In the genomic region with DNA sequence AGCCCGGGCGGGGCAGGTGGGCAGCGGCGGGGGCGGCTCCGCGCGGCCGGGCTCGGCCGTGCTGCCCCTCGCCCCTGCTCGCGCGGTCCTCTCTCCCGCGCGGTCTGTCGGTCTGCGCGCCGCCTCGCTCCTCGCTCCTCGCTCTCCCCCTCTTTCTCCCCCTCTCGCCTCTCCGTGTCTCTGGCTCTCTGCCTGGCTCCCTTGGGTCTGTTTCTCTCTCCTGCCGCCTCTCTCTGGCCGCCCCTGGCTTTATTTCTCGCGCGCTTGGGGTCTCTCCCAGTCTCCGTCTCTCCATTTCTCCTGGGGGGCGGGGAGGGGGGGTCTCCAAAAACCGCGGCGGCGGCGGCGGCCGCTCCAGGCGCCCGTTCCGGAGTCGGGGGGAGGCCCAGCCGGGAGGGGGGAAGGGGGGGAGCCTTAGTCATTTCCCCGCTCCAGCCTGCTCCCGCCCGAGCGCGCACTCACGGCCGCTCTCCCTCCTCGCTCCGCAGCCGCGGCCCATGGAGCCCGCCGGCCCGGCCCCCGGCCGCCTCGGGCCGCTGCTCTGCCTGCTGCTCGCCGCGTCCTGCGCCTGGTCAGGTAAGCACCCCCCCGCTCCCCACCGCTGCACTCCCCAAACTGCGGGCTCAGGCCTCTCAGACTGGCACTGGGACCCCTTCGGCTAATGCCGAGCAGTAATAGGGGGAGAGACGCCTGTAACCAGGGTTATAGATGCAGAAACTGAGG, we compare ENCODE assay signal across 8 cellular contexts. TPM values are rescaled to one million over a fixed set of nuclear protein-coding genes. Genes with fewer than 3 reads are reported as not detected.
DNase-seq lines count a peak whose midpoint lies in the region; ATAC-seq and TF ChIP-seq lines count a peak whose summit lies in the region.

A gene (plus strand): TSS at position 457 of the 723 bp plus-strand sequence. CDS start 41 bp downstream, at position 498.

- peak within 1 kb of the TSS; percentile 73 for H3K4me3 Mint-ChIP-seq in activated naive CD8-positive, alpha-beta T cell
- peak within 1 kb of the TSS; percentile 27 for H3K4me3 Mint-ChIP-seq in natural killer cell treated with Interleukin-12 subunit alpha and Interleukin-12 subunit beta and Interleukin-15 and Interleukin-18, amount 100 ng/mL, for 72 hours

- no peaks in the 10 kb centered on the region for H3K9me3 Mint-ChIP-seq in activated naive CD8-positive, alpha-beta T cell (ENCODE audit: low read depth)
- H3K9me3 Mint-ChIP-seq in natural killer cell treated with Interleukin-12 subunit alpha and Interleukin-12 subunit beta and Interleukin-15 and Interleukin-18, amount 100 ng/mL, for 72 hours = no peaks in the 10 kb centered on the region

- TF ChIP-seq CTCF in MM.1S (IDR thresholded peaks at IDR 0.05; ENCODE audit: low read length) (no peak), gastroesophageal sphincter (IDR thresholded peaks at IDR 0.05) (no peak)

- WGBS in gastroesophageal sphincter (ENCODE audit: low coverage in 1 of 2), 2 donors = 0% methylated on average over 18 to 24 of the region's 74 CpGs

- peak within 1 kb of the TSS; percentile 49 for H2AFZ ChIP-seq in MM.1S (ENCODE audit: low read length)

- H3K4me3 ChIP-seq in MM.1S (ENCODE audit: low read length) (peak within 1 kb of the TSS; percentile 80), gastroesophageal sphincter (peak within 1 kb of the TSS; percentile 80 to 83)

- no peaks in the 10 kb centered on the region for H3K36me3 Mint-ChIP-seq in activated naive CD8-positive, alpha-beta T cell
- no peaks in the 10 kb centered on the region for H3K36me3 Mint-ChIP-seq in natural killer cell treated with Interleukin-12 subunit alpha and Interleukin-12 subunit beta and Interleukin-15 and Interleukin-18, amount 100 ng/mL, for 72 hours

- H3K27me3 ChIP-seq in MM.1S (replicated peaks; ENCODE audit: insufficient read depth, low read length) (no peaks in the 10 kb centered on the region), gastroesophageal sphincter (no peaks in the 10 kb centered on the region)

- peaks cover 39% of the 10 kb centered on the region for H3K27me3 Mint-ChIP-seq in activated naive CD8-positive, alpha-beta T cell
- H3K27me3 Mint-ChIP-seq in natural killer cell treated with Interleukin-12 subunit alpha and Interleukin-12 subunit beta and Interleukin-15 and Interleukin-18, amount 100 ng/mL, for 72 hours = peaks cover 48 to 49% of the 10 kb centered on the region in 2 donors

- TF ChIP-seq EP300 in gastroesophageal sphincter (IDR thresholded peaks at IDR 0.05) = no peak

- peak; percentile 71 for ATAC-seq in gastroesophageal sphincter
- no peak for ATAC-seq in natural killer cell treated with Interleukin-12 subunit alpha and Interleukin-12 subunit beta and Interleukin-15 and Interleukin-18, amount 100 ng/mL, for 72 hours
- no peak for ATAC-seq in HG03354 (IDR thresholded peaks at IDR 0.05; ENCODE audit: poor library complexity, severe bottlenecking, unreplicated experiment)
- no peak for ATAC-seq in GM18907 (IDR thresholded peaks at IDR 0.05; ENCODE audit: unreplicated experiment)

- H3K9me3 ChIP-seq in MM.1S (replicated peaks; ENCODE audit: insufficient read depth, low read length) = no peaks in the 10 kb centered on the region
- no peaks in the 10 kb centered on the region for H3K9me3 ChIP-seq in gastroesophageal sphincter

- H3K36me3 ChIP-seq in MM.1S (replicated peaks; ENCODE audit: insufficient read depth, low read length) (no peaks in the 10 kb centered on the region), gastroesophageal sphincter (no peaks in the 10 kb centered on the region)

- peak; percentile 24 to 47 for TF ChIP-seq POLR2A in gastroesophageal sphincter (IDR thresholded peaks at IDR 0.05)

- H3K4me1 ChIP-seq in MM.1S (ENCODE audit: low read length) = peaks cover 29% of the 10 kb centered on the region
- H3K4me1 ChIP-seq in gastroesophageal sphincter = peaks cover 0 to 72% (median 7%) of the 10 kb centered on the region in 3 donors

- H3F3A ChIP-seq in MM.1S (ENCODE audit: insufficient read depth, low read length) = peaks cover 21% of the 10 kb centered on the region

- no peaks in the 10 kb centered on the region for H4K20me1 ChIP-seq in MM.1S (ENCODE audit: insufficient read depth, low read length)

- peak within 1 kb of the TSS; percentile 77 for H3K4me2 ChIP-seq in MM.1S (ENCODE audit: low read depth, low read length)

- peak within 1 kb of the TSS; percentile 64 for H3K9ac ChIP-seq in MM.1S (ENCODE audit: low read length)

- H3K9me2 ChIP-seq in MM.1S (replicated peaks; ENCODE audit: insufficient read depth, low read length) = no peaks in the 10 kb centered on the region

- peak; percentile 10 for DNase-seq in NCI-H2107 treated with DMSO at 0.1 percent for 48 hours (lab: John Stamatoyannopoulos, UW; ENCODE audit: unreplicated experiment)
- DNase-seq in NCI-H2107 (lab: John Stamatoyannopoulos, UW) = no peak
- DNase-seq in MM.1S = peak; percentile 31
- DNase-seq in natural killer cell treated with Interleukin-12 subunit alpha and Interleukin-12 subunit beta and Interleukin-15 and Interleukin-18, amount 100 ng/mL, for 72 hours (ENCODE audit: low spot score) = no peak

- no peak within 1 kb of the TSS; the same call in 1 of the 2 replicates for H3K27ac ChIP-seq in MM.1S (ENCODE audit: low read length)
- peak within 1 kb of the TSS; percentile 84 to 99 (median 96) for H3K27ac ChIP-seq in gastroesophageal sphincter

- peaks cover 3% of the 10 kb centered on the region for H3K4me1 Mint-ChIP-seq in activated naive CD8-positive, alpha-beta T cell (ENCODE audit: low read depth)
- H3K4me1 Mint-ChIP-seq in natural killer cell treated with Interleukin-12 subunit alpha and Interleukin-12 subunit beta and Interleukin-15 and Interleukin-18, amount 100 ng/mL, for 72 hours (ENCODE audit: low read depth in 2 of 2) = peaks cover 2 to 4% of the 10 kb centered on the region in 2 donors

- no peak within 1 kb of the TSS for H3K27ac Mint-ChIP-seq in activated naive CD8-positive, alpha-beta T cell
- H3K27ac Mint-ChIP-seq in natural killer cell treated with Interleukin-12 subunit alpha and Interleukin-12 subunit beta and Interleukin-15 and Interleukin-18, amount 100 ng/mL, for 72 hours = no peak within 1 kb of the TSS

- peaks cover 29% of the 10 kb centered on the region for H3K79me2 ChIP-seq in MM.1S (ENCODE audit: low read length)

RNA-seq across cellular contexts. Expression of the gene that starts here (rescaled TPM):
- 10 to 100 TPM; 11.7 to 31.7 (median 27.4) TPM for total RNA-seq in gastroesophageal sphincter
- total RNA-seq in natural killer cell treated with Interleukin-12 subunit alpha and Interleukin-12 subunit beta and Interleukin-15 and Interleukin-18, amount 100 ng/mL, for 72 hours = 1 to 10 TPM in 1 of 2 donors, under 1 TPM in 1; 0.14 to 1.0 TPM

Comparison
In these comparisons a context has a peak if more than half of its experiments do, and no peak if none do; other contexts are left out.
1. RNA of the gene that starts here (total RNA-seq): 11.7 to 31.7 TPM in gastroesophageal sphincter; 0.14 to 1.0 TPM in natural killer cell treated with Interleukin-12 subunit alpha and Interleukin-12 subunit beta and Interleukin-15 and Interleukin-18, amount 100 ng/mL, for 72 hours; every median in the first group is over 4 times any median in the second.
2. DNase-seq: peak in NCI-H2107 treated with DMSO at 0.1 percent for 48 hours (single experiment) and MM.1S (single experiment); none in NCI-H2107 (single experiment) and natural killer cell treated with Interleukin-12 subunit alpha and Interleukin-12 subunit beta and Interleukin-15 and Interleukin-18, amount 100 ng/mL, for 72 hours (single experiment).